ENCODE assay signal across 9 cellular contexts in genomic region chr1:171487038-171487437, GRCh38. TPM values are rescaled to one million over a fixed set of nuclear protein-coding genes. Genes with fewer than 3 reads are reported as not detected.
A peak's percentile ranks its signal among the peaks of the same experiment; 100 is the strongest.
DNase-seq lines count a peak whose midpoint lies in the region; ATAC-seq, FAIRE-seq and TF ChIP-seq lines count a peak whose summit lies in the region.
"Had no signal": no experiment of that assay in that cellular context is flagged by ENCODE, and none has a peak within 500 bp of the region (broad histone marks: within the 10 kb centered on the region; RNA-seq: fewer than 3 reads in every experiment).

No MANE protein-coding gene starts in this region.

- H3K27ac ChIP-seq in left ventricle myocardium inferior (replicated peaks) (peak overlapping the region; percentile 97), mesenchymal stem cell (ENCODE audit: low read length, poor library complexity, severe bottlenecking) (no peak overlapping the region), aorta (ENCODE audit: low read depth in 1 of 2, low read length in 2 of 2) (no peak overlapping the region)

- ATAC-seq in Right ventricle myocardium superior (ENCODE audit: poor library complexity) (no peak), aorta (ENCODE audit: low FRiP score) (no peak), HG02870 (IDR thresholded peaks at IDR 0.05; ENCODE audit: unreplicated experiment) (no peak)

- intact Hi-C loops in left ventricle myocardium inferior (cut with micrococcal nuclease), result no loop called here
- intact Hi-C loops in Right ventricle myocardium superior (cut with DNase I), result no loop called here
- intact Hi-C loops in aorta (cut with DNase I), result no loop called here

- no peaks in the 10 kb centered on the region for H3K79me1 ChIP-seq in mesenchymal stem cell (replicated peaks; ENCODE audit: low read length, poor library complexity, severe bottlenecking)

- H3K18ac ChIP-seq in mesenchymal stem cell (ENCODE audit: low read depth in 1 of 2, low read length in 2 of 2), result no peak overlapping the region

- H3K9ac ChIP-seq in mesenchymal stem cell (ENCODE audit: low read length), result peak overlapping the region; percentile 100

- H2BK12ac ChIP-seq in mesenchymal stem cell (ENCODE audit: low read length in 2 of 2), result no peak overlapping the region

- H3K4me3 ChIP-seq in left ventricle myocardium inferior, result peak overlapping the region; percentile 89
- peak overlapping the region; percentile 95 for H3K4me3 ChIP-seq in astrocyte of the spinal cord (ENCODE audit: low read depth, low read length)
- peak overlapping the region in 1 of 2 experiments; percentile 93 for H3K4me3 ChIP-seq in mesenchymal stem cell (ENCODE audit: insufficient read depth in 1 of 2, low read depth in 1 of 2, low read length in 2 of 2)
- H3K4me3 ChIP-seq in aorta (ENCODE audit: low read length in 2 of 2), result peak overlapping the region; percentile 67 to 74

- no peak for TF ChIP-seq CTCF in left ventricle myocardium inferior (IDR thresholded peaks at IDR 0.05; ENCODE audit: borderline replicate concordance)
- TF ChIP-seq CTCF in astrocyte of the spinal cord (IDR thresholded peaks at IDR 0.05; ENCODE audit: low read depth, low read length), result no peak

- no peak overlapping the region for H4K8ac ChIP-seq in mesenchymal stem cell (ENCODE audit: low read length)

- no peak overlapping the region for H2BK120ac ChIP-seq in mesenchymal stem cell (ENCODE audit: low read depth, low read length)

- DNase-seq in left ventricle myocardium inferior (no peak), Right ventricle myocardium superior (no peak), astrocyte of the spinal cord (ENCODE audit: low read depth, low spot score) (no peak), mesenchymal stem cell (no peak), aorta (no peak), NCI-H1048 (lab: John Stamatoyannopoulos, UW) (no peak), urothelium cell line (ENCODE audit: low spot score) (no peak)
- DNase-seq: SHP77 had no signal

- no peak overlapping the region for H2BK5ac ChIP-seq in mesenchymal stem cell (ENCODE audit: low read depth, low read length, poor library complexity, severe bottlenecking)

- in situ Hi-C loops in astrocyte of the spinal cord (cut with HindIII; ENCODE audit: low sequenced_read_pairs), result no loop called here

- no peak overlapping the region for H3K23ac ChIP-seq in mesenchymal stem cell (ENCODE audit: low read length in 2 of 2)

- H2BK15ac ChIP-seq in mesenchymal stem cell (ENCODE audit: low read depth, poor library complexity, severe bottlenecking), result no peak overlapping the region

- H3K4me1 ChIP-seq in left ventricle myocardium inferior (peaks cover 69% of the 10 kb centered on the region), mesenchymal stem cell (ENCODE audit: control insufficient read depth, insufficient read depth, low read depth, low read length) (peaks cover 2% of the 10 kb centered on the region), aorta (ENCODE audit: control insufficient read depth in 1 of 2, insufficient read depth in 2 of 2, low read length in 2 of 2) (no peaks in the 10 kb centered on the region)

- H3K4ac ChIP-seq in mesenchymal stem cell (ENCODE audit: low read depth in 1 of 2, low read length in 2 of 2), result no peak overlapping the region

- H3K4me2 ChIP-seq in mesenchymal stem cell (ENCODE audit: low read length, poor library complexity, severe bottlenecking), result peak overlapping the region; percentile 57

- H2AFZ ChIP-seq in mesenchymal stem cell (ENCODE audit: low read depth, low read length), result no peak overlapping the region

- H4K91ac ChIP-seq in mesenchymal stem cell (ENCODE audit: low read length), result no peak overlapping the region

- FAIRE-seq in urothelium cell line (lab: Jason Lieb, UNC), result no peak

- no peaks in the 10 kb centered on the region for H3K27me3 ChIP-seq in left ventricle myocardium inferior (ENCODE audit: low read depth)
- H3K27me3 ChIP-seq in mesenchymal stem cell (ENCODE audit: control insufficient read depth in 1 of 2, insufficient read depth in 1 of 2, low read length in 2 of 2), result no peaks in the 10 kb centered on the region
- H3K27me3 ChIP-seq in aorta (ENCODE audit: control insufficient read depth in 1 of 2, insufficient read depth in 2 of 2, low read length in 1 of 2), result no peaks in the 10 kb centered on the region

- H3K36me3 ChIP-seq in left ventricle myocardium inferior, result no peaks in the 10 kb centered on the region
- peaks cover 3 to 19% of the 10 kb centered on the region in 2 experiments for H3K36me3 ChIP-seq in mesenchymal stem cell (ENCODE audit: control insufficient read depth in 1 of 2, insufficient read depth in 2 of 2, low read depth in 1 of 2, low read length in 2 of 2)
- peaks cover 0 to 2% of the 10 kb centered on the region in 2 donors for H3K36me3 ChIP-seq in aorta (ENCODE audit: control insufficient read depth in 1 of 2, insufficient read depth in 2 of 2, low read length in 1 of 2)

- H3K14ac ChIP-seq in mesenchymal stem cell (ENCODE audit: low read length in 2 of 2), result no peak overlapping the region

- no peak overlapping the region for H2AK5ac ChIP-seq in mesenchymal stem cell (ENCODE audit: low read length, severe bottlenecking)

- H3K9me3 ChIP-seq in left ventricle myocardium inferior (replicated peaks), result no peaks in the 10 kb centered on the region
- H3K9me3 ChIP-seq in mesenchymal stem cell (ENCODE audit: control insufficient read depth, low read length), result no peaks in the 10 kb centered on the region
- H3K9me3 ChIP-seq in aorta (ENCODE audit: control insufficient read depth, low read length), result no peaks in the 10 kb centered on the region

RNA-seq across cellular contexts. Expression of gene PRRC2C, which starts 1.7 kb away (rescaled TPM):
- 45.8 TPM for total RNA-seq in left ventricle myocardium inferior
- 40.3 TPM for total RNA-seq in Right ventricle myocardium superior
- polyA plus RNA-seq in mesenchymal stem cell (2013, experiment 1 of 2), result 83.1 TPM
- 74.6 TPM for polyA plus RNA-seq in mesenchymal stem cell (2013, experiment 2 of 2)
- 100 to 1,000 TPM; 170 to 181 TPM for total RNA-seq in aorta
- 100 to 1,000 TPM in 1 of 2 donors, 10 to 100 TPM in 1; 19.2 to 193 TPM for polyA plus RNA-seq in aorta
